ENCODE assay signal across 24 cellular contexts in the genomic region with DNA sequence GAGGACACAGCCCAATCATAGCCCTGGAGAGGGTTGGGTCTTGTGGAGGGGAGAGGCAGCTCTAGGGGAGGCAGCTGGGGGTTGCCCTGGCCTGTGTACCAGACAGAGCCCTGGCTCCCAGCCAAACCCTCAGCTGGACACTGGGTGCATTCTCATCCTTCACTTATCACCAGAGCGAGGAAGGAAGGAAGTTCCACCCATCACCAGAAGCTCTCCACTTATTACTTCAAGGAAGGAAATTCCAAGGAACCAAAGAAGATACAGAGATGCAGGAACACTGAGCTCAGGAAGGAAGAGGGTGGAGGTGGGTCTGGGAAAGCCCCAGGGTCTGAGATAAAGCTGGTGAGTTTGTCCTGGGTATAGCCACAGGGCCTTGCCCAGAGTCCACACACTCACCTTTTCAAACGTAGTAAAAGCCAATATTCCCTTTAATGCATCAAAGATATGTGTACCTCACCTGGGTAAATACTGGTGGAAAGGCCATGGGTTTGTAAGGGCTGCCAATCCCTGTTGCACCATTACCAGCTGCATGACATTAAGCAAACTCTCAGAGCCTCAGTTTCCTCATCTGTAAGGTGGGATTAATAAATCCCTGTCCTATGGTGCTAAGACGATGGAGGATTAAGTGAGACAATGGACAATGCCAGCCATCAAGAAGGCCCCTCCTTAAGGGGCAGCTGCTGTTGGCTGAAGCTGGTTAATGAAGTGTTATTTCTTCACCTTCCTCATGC.
DNase-seq lines count a peak whose midpoint lies in the region; ATAC-seq, FAIRE-seq and TF ChIP-seq lines count a peak whose summit lies in the region.
"Had no signal": no experiment of that assay in that cellular context is flagged by ENCODE, and none has a peak within 500 bp of the region (broad histone marks: within the 10 kb centered on the region; RNA-seq: fewer than 3 reads in every experiment).

No MANE protein-coding gene starts in this region.

- no peak overlapping the region for H3K9ac ChIP-seq in endothelial cell of umbilical vein (replicated peaks; ENCODE audit: extremely low read depth, insufficient read depth, low read length)
- no peak overlapping the region for H3K9ac ChIP-seq in subcutaneous abdominal adipose tissue (ENCODE audit: low read length in 5 of 5)

- H3K79me2 ChIP-seq in endothelial cell of umbilical vein (ENCODE audit: control insufficient read depth, insufficient read depth, low read length): peaks cover 18% of the 10 kb centered on the region

- dilution Hi-C loops in endothelial cell of umbilical vein (cut with MboI; ENCODE audit: extremely low pct_ligation_motif_present, low sequenced_read_pairs): no loop called here

- no peak for FAIRE-seq in RCC 7860 (lab: Jason Lieb, UNC)
- peak; percentile 86 for FAIRE-seq in endothelial cell of umbilical vein (lab: Jason Lieb, UNC)
- FAIRE-seq: bronchial epithelial cell, GM19239 had no signal

- POLR2A ChIA-PET in endothelial cell of umbilical vein (lab: Charles Lee): interaction anchor here (1.1 kb wide), 1 partner anchor 27 kb away, joined by 3 read pairs; no protein-coding TSS in a partner anchor

- H3K4me1 Mint-ChIP-seq in HFFc6 (ENCODE audit: low read depth): peaks cover 8% of the 10 kb centered on the region; the same call in 1 of the 2 replicates

- H3K9me3 ChIP-seq in endothelial cell of umbilical vein (replicated peaks; ENCODE audit: control insufficient read depth, insufficient read depth, low read length) (no peaks in the 10 kb centered on the region), subcutaneous abdominal adipose tissue (ENCODE audit: control insufficient read depth in 5 of 5, low read length in 5 of 5) (no peaks in the 10 kb centered on the region)

- no peak overlapping the region for H3K4me3 Mint-ChIP-seq in HFFc6
- H3K4me3 Mint-ChIP-seq: activated T-cell treated with anti-CD3 and anti-CD28 coated beads, Interleukin-2, amount 50 U/mL, for 24 hours; CD4-positive, alpha-beta T cell; T-helper 1 cell treated with Interleukin-12 subunit alpha and Interleukin-12 subunit beta and Interleukin-4 antibody, amounts not matched to agents 30 μg/mL and 1 μg/mL, for 36 hours had no signal

- no peaks in the 10 kb centered on the region for H3K9me1 ChIP-seq in endothelial cell of umbilical vein (replicated peaks; ENCODE audit: control insufficient read depth, extremely low read depth, insufficient read depth, low read length)

- no peak overlapping the region for H3K4me3 ChIP-seq in endothelial cell of umbilical vein (replicated peaks in 1 of 3; ENCODE audit: insufficient read depth in 1 of 3, low read depth in 1 of 3, low read length in 3 of 3)
- no peak overlapping the region for H3K4me3 ChIP-seq in subcutaneous abdominal adipose tissue (ENCODE audit: low read depth in 1 of 5, low read length in 5 of 5)
- H3K4me3 ChIP-seq: SK-N-MC had no signal

- H3K4me1 ChIP-seq in endothelial cell of umbilical vein (ENCODE audit: control insufficient read depth, extremely low read depth, insufficient read depth, low read length) (peaks cover 24% of the 10 kb centered on the region), subcutaneous abdominal adipose tissue (ENCODE audit: control insufficient read depth in 5 of 5, insufficient read depth in 5 of 5, low read length in 5 of 5) (peaks cover 0 to 49% (median 7%) of the 10 kb centered on the region in 5 donors)

- no peak overlapping the region for H2AFZ ChIP-seq in endothelial cell of umbilical vein (ENCODE audit: low read depth, low read length)

- H3K36me3 ChIP-seq in endothelial cell of umbilical vein (ENCODE audit: control insufficient read depth in 2 of 2, extremely low read depth in 1 of 2, insufficient read depth in 2 of 2, low read length in 2 of 2): peaks cover 0 to 5% of the 10 kb centered on the region in 2 experiments
- H3K36me3 ChIP-seq in subcutaneous abdominal adipose tissue (ENCODE audit: control insufficient read depth in 5 of 5, insufficient read depth in 5 of 5, low read length in 5 of 5): peaks cover 0 to 10% (median 6%) of the 10 kb centered on the region in 5 donors

- TF ChIP-seq CTCF in endothelial cell of umbilical vein (IDR thresholded peaks at IDR 0.05; ENCODE audit: extremely low read depth in 1 of 2, insufficient read depth in 1 of 2, low read depth in 1 of 2, low read length in 2 of 2) (no peak), HFFc6 (IDR thresholded peaks at IDR 0.05) (no peak), omental fat pad (IDR thresholded peaks at IDR 0.05) (no peak)

- BruUV-seq in endothelial cell of umbilical vein (replicated peaks; lab: Mats Ljungman, UMichigan): no TSS peak

- no peaks in the 10 kb centered on the region for H3K9me3 Mint-ChIP-seq in HFFc6
- H3K9me3 Mint-ChIP-seq: activated T-cell treated with anti-CD3 and anti-CD28 coated beads, Interleukin-2, amount 50 U/mL, for 24 hours; CD4-positive, alpha-beta T cell; T-helper 1 cell treated with Interleukin-12 subunit alpha and Interleukin-12 subunit beta and Interleukin-4 antibody, amounts not matched to agents 30 μg/mL and 1 μg/mL, for 36 hours had no signal

- CTCF ChIA-PET in endothelial cell of umbilical vein (lab: Charles Lee): interaction anchor here (0.9 to 1.6 kb wide), 5 partner anchors 16 to 122 kb away, joined by 3 to 5 read pairs (median 3); no protein-coding TSS in a partner anchor

- TF ChIP-seq POLR2A in endothelial cell of umbilical vein (IDR thresholded peaks at IDR 0.05; ENCODE audit: low read depth, low read length): peak; percentile 55

- ATAC-seq in left lobe of liver: peak; percentile 24
- no peak for ATAC-seq in GM19395 (IDR thresholded peaks at IDR 0.05; ENCODE audit: unreplicated experiment)
- no peak for ATAC-seq in omental fat pad (ENCODE audit: low FRiP score)
- ATAC-seq: Panc1 had no signal

- no peaks in the 10 kb centered on the region; the same call in 1 of the 2 replicates for H3K36me3 Mint-ChIP-seq in HFFc6 (ENCODE audit: low read depth)

- H3K27me3 Mint-ChIP-seq in HFFc6 (ENCODE audit: insufficient read depth): no peaks in the 10 kb centered on the region

- H4K20me1 ChIP-seq in endothelial cell of umbilical vein (replicated peaks; ENCODE audit: control insufficient read depth, extremely low read depth, insufficient read depth, low read length): no peaks in the 10 kb centered on the region

- DNase-seq in RCC 7860 (ENCODE audit: low spot score): peak; percentile 49
- DNase-seq in endothelial cell of umbilical vein (ENCODE audit: low read depth, low spot score): peak; percentile 41
- DNase-seq in left lobe of liver (ENCODE audit: low spot score): no peak
- DNase-seq in HFFc6: no peak
- no peak for DNase-seq in NCI-H2196 treated with DMSO at 0.1 percent for 48 hours (lab: John Stamatoyannopoulos, UW; ENCODE audit: unreplicated experiment)
- no peak for DNase-seq in omental fat pad (ENCODE audit: low spot score)
- DNase-seq: activated CD4-positive, alpha-beta T cell treated with anti-CD3 and anti-CD28 coated beads for 1 hour; activated T-cell treated with anti-CD3 and anti-CD28 coated beads, Interleukin-2, amount 50 U/mL, for 24 hours; CD4-positive, alpha-beta T cell; cortex of kidney; DMS 273 treated with DMSO at 0.1 percent for 48 hours; KBM-7; MM.1S; NCI-H1417; NCI-H2081; NCI-H446; trophoblast cell had no signal

- no peak overlapping the region for H3K27ac Mint-ChIP-seq in HFFc6
- H3K27ac Mint-ChIP-seq: activated T-cell treated with anti-CD3 and anti-CD28 coated beads, Interleukin-2, amount 50 U/mL, for 24 hours; CD4-positive, alpha-beta T cell; T-helper 1 cell treated with Interleukin-12 subunit alpha and Interleukin-12 subunit beta and Interleukin-4 antibody, amounts not matched to agents 30 μg/mL and 1 μg/mL, for 36 hours had no signal

- H3K27ac ChIP-seq in endothelial cell of umbilical vein (ENCODE audit: insufficient read depth, low read depth, low read length) (no peak overlapping the region), subcutaneous abdominal adipose tissue (ENCODE audit: low read depth, low read length) (peak overlapping the region; percentile 69)
- H3K27ac ChIP-seq: SK-N-MC had no signal

- H3K27me3 ChIP-seq in endothelial cell of umbilical vein (ENCODE audit: control insufficient read depth in 2 of 2, insufficient read depth in 2 of 2, low read length in 2 of 2): no peaks in the 10 kb centered on the region
- H3K27me3 ChIP-seq in subcutaneous abdominal adipose tissue (ENCODE audit: control insufficient read depth in 5 of 5, insufficient read depth in 4 of 5, low read length in 5 of 5): no peaks in the 10 kb centered on the region

- intact Hi-C loops in endothelial cell of umbilical vein (cut with micrococcal nuclease): loop anchor here (1.0 kb wide), 1 partner anchor 25 kb away; no protein-coding TSS in a partner anchor

- H3K4me2 ChIP-seq in endothelial cell of umbilical vein (ENCODE audit: insufficient read depth, low read length): no peak overlapping the region

TF ChIP-seq in endothelial cell of umbilical vein, 7 proteins besides CTCF, POLR2A, EP300 and RAD21:
- TF ChIP-seq FOS (IDR thresholded peaks at IDR 0.05; ENCODE audit: borderline replicate concordance, insufficient read depth, low read length): peak; percentile 35
- no peak for TF ChIP-seq EZH2 (IDR thresholded peaks at IDR 0.05; ENCODE audit: borderline replicate concordance, low read depth, low read length, severe bottlenecking)
- TF ChIP-seq GATA2 (IDR thresholded peaks at IDR 0.05; ENCODE audit: insufficient read depth, insufficient read length, low read depth, low read length): peak; percentile 88
- TF ChIP-seq POLR2AphosphoS5 (IDR thresholded peaks at IDR 0.05; ENCODE audit: insufficient read depth, low read depth, low read length): peak; percentile 77

Comparison
In these comparisons a context has a peak if more than half of its experiments do, and no peak if none do; other contexts are left out.
1. DNase-seq: peak in RCC 7860 (single experiment) and endothelial cell of umbilical vein (single experiment); none in left lobe of liver (single experiment), HFFc6 (single experiment), NCI-H2196 treated with DMSO at 0.1 percent for 48 hours (single experiment) and omental fat pad (single experiment).